8 cellular contexts compared by ENCODE assay signal in genomic region chr11:73140213-73141030, GRCh38. TPM values are rescaled to one million over a fixed set of nuclear protein-coding genes. Genes with fewer than 3 reads are reported as not detected.
DNase-seq lines count a peak whose midpoint lies in the region; ATAC-seq and TF ChIP-seq lines count a peak whose summit lies in the region.

No MANE protein-coding gene starts in this region.

- no peak for ATAC-seq in HCT116
- ATAC-seq in HG03139 (IDR thresholded peaks at IDR 0.05; ENCODE audit: unreplicated experiment) = no peak
- no peak for ATAC-seq in GM21360 (IDR thresholded peaks at IDR 0.05; ENCODE audit: unreplicated experiment)

- no peaks in the 10 kb centered on the region for H3K9me2 ChIP-seq in HCT116 (ENCODE audit: insufficient read depth)
- no peaks in the 10 kb centered on the region for H3K9me2 ChIP-seq in SU-DHL-6 (replicated peaks; ENCODE audit: insufficient read depth, low read length)

- no peak for TF ChIP-seq POLR2A in HCT116 (IDR thresholded peaks at IDR 0.05; ENCODE audit: borderline replicate concordance, extremely low read depth, insufficient read depth, insufficient read length)

- peak overlapping the region; percentile 83 to 96 (median 95) for H3K9ac ChIP-seq in BLaER1 treated with 17β-estradiol and CSF1 and Interleukin-3, amounts not matched to agents 10 nM and 100 nM
- H3K9ac ChIP-seq in HCT116 (ENCODE audit: low read length) = peak overlapping the region; percentile 72
- H3K9ac ChIP-seq in SU-DHL-6 (ENCODE audit: low read length) = peak overlapping the region; percentile 96
- peak overlapping the region; percentile 83 for H3K9ac ChIP-seq in endocrine pancreas (ENCODE audit: control insufficient read depth, insufficient read depth, low read length)
- peak overlapping the region; percentile 64 for H3K9ac ChIP-seq in mucosa of stomach (ENCODE audit: low read length)

- TSS peak; percentile 31 for BruUV-seq in HCT116 (replicated peaks; lab: Mats Ljungman, UMichigan)

- H4K20me1 ChIP-seq in BLaER1 treated with 17β-estradiol and CSF1 and Interleukin-3, amounts not matched to agents 10 nM and 100 nM = peaks cover 0 to 60% (median 21%) of the 10 kb centered on the region in 11 experiments; a peak in 15 of 22 replicates
- no peaks in the 10 kb centered on the region for H4K20me1 ChIP-seq in HCT116 (ENCODE audit: insufficient read depth)
- H4K20me1 ChIP-seq in SU-DHL-6 (ENCODE audit: low read depth, low read length) = no peaks in the 10 kb centered on the region; the same call in 1 of the 2 replicates

- CTCF ChIA-PET in HCT116 (lab: Charles Lee) = no interaction called here

- H3K9me3 ChIP-seq in BLaER1 treated with 17β-estradiol and CSF1 and Interleukin-3, amounts not matched to agents 10 nM and 100 nM (replicated peaks in 1 of 11) = no peaks in the 10 kb centered on the region
- H3K9me3 ChIP-seq in HCT116 (ENCODE audit: control insufficient read depth in 1 of 2, insufficient read depth in 1 of 2, low read depth in 1 of 2, low read length in 2 of 2) (no peaks in the 10 kb centered on the region), SU-DHL-6 (ENCODE audit: insufficient read depth, low read length) (no peaks in the 10 kb centered on the region), endocrine pancreas (ENCODE audit: control insufficient read depth, low read length) (no peaks in the 10 kb centered on the region), mucosa of stomach (ENCODE audit: control insufficient read depth, low read length) (no peaks in the 10 kb centered on the region)

- RAD21 ChIA-PET in HCT116 (lab: Charles Lee; ENCODE audit: low non-redundant PET in 1 of 2, low total read pairs in 2 of 2, uncharacterized antibody in 2 of 2, unreplicated experiment in 2 of 2) = no interaction called here

- H3K79me2 ChIP-seq in HCT116 (ENCODE audit: insufficient read depth, low read length) (peaks cover 14% of the 10 kb centered on the region), SU-DHL-6 (ENCODE audit: insufficient read depth, low read length) (peaks cover 64% of the 10 kb centered on the region)

- peaks cover 21 to 47% (median 28%) of the 10 kb centered on the region in 11 experiments; a peak in 21 of 22 replicates for H3K36me3 ChIP-seq in BLaER1 treated with 17β-estradiol and CSF1 and Interleukin-3, amounts not matched to agents 10 nM and 100 nM
- H3K36me3 ChIP-seq in HCT116 (ENCODE audit: control insufficient read depth in 1 of 2, insufficient read depth in 2 of 2, low read length in 2 of 2) (no peaks in the 10 kb centered on the region), SU-DHL-6 (ENCODE audit: low read length) (peaks cover 37% of the 10 kb centered on the region), endocrine pancreas (ENCODE audit: control insufficient read depth, insufficient read depth, low read length) (no peaks in the 10 kb centered on the region), mucosa of stomach (ENCODE audit: control insufficient read depth, insufficient read depth, low read length) (no peaks in the 10 kb centered on the region)

- DNase-seq in HCT116 (ENCODE audit: low read depth, low spot score) = no peak
- no peak for DNase-seq in NCI-H1436 (lab: John Stamatoyannopoulos, UW)

- H3F3A ChIP-seq in SU-DHL-6 (ENCODE audit: insufficient read depth) = peaks cover 56% of the 10 kb centered on the region

- peak overlapping the region; percentile 86 to 96 (median 94) for H3K27ac ChIP-seq in BLaER1 treated with 17β-estradiol and CSF1 and Interleukin-3, amounts not matched to agents 10 nM and 100 nM
- H3K27ac ChIP-seq in HCT116 (ENCODE audit: low read depth, low read length) (no peak overlapping the region; the same call in 1 of the 2 replicates), SU-DHL-6 (ENCODE audit: low read depth, low read length) (peak overlapping the region; percentile 95)

- H2AFZ ChIP-seq in HCT116 (ENCODE audit: low read depth, low read length, poor library complexity, severe bottlenecking) = no peak overlapping the region
- no peak overlapping the region for H2AFZ ChIP-seq in SU-DHL-6 (ENCODE audit: low read depth, low read length, severe bottlenecking)

- POLR2A ChIA-PET in HCT116 (lab: Charles Lee) = no interaction called here

- H3K27me3 ChIP-seq in BLaER1 treated with 17β-estradiol and CSF1 and Interleukin-3, amounts not matched to agents 10 nM and 100 nM = no peaks in the 10 kb centered on the region
- H3K27me3 ChIP-seq in HCT116 (ENCODE audit: insufficient read depth, low read length) (no peaks in the 10 kb centered on the region), SU-DHL-6 (ENCODE audit: low read length) (no peaks in the 10 kb centered on the region), endocrine pancreas (ENCODE audit: control insufficient read depth, insufficient read depth, low read length) (no peaks in the 10 kb centered on the region), mucosa of stomach (ENCODE audit: control insufficient read depth, insufficient read depth, low read length) (no peaks in the 10 kb centered on the region)

- H3K4me3 ChIP-seq in BLaER1 treated with 17β-estradiol and CSF1 and Interleukin-3, amounts not matched to agents 10 nM and 100 nM = peak overlapping the region; percentile 76 to 99 (median 92)
- H3K4me3 ChIP-seq in HCT116 (replicated peaks in 1 of 2; ENCODE audit: low read depth in 1 of 2, low read length in 2 of 2) = peak overlapping the region; percentile 84 to 86
- H3K4me3 ChIP-seq in SU-DHL-6 (ENCODE audit: insufficient read depth, low read length, poor library complexity, severe bottlenecking) = peak overlapping the region; percentile 76
- H3K4me3 ChIP-seq in endocrine pancreas (ENCODE audit: control insufficient read depth, insufficient read depth, low read length) = peak overlapping the region; percentile 49
- H3K4me3 ChIP-seq in mucosa of stomach (ENCODE audit: low read length) = peak overlapping the region; percentile 77

- TF ChIP-seq RAD21 in HCT116 (IDR thresholded peaks at IDR 0.05; ENCODE audit: low read depth) = no peak

- H3K4me1 ChIP-seq in BLaER1 treated with 17β-estradiol and CSF1 and Interleukin-3, amounts not matched to agents 10 nM and 100 nM = peaks cover 51 to 70% (median 64%) of the 10 kb centered on the region in 10 experiments
- H3K4me1 ChIP-seq in HCT116 (ENCODE audit: control insufficient read depth in 1 of 2, insufficient read depth in 2 of 2, low read length in 2 of 2) = peaks cover 8 to 22% of the 10 kb centered on the region in 2 experiments; a peak in 3 of 4 replicates
- H3K4me1 ChIP-seq in endocrine pancreas (ENCODE audit: control insufficient read depth, insufficient read depth, low read length) = peaks cover 9% of the 10 kb centered on the region
- H3K4me1 ChIP-seq in mucosa of stomach (ENCODE audit: control insufficient read depth, insufficient read depth, low read length) = peaks cover 29% of the 10 kb centered on the region

- peak overlapping the region; percentile 77 to 97 (median 88) for H3K4me2 ChIP-seq in BLaER1 treated with 17β-estradiol and CSF1 and Interleukin-3, amounts not matched to agents 10 nM and 100 nM
- peak overlapping the region; percentile 97 for H3K4me2 ChIP-seq in HCT116 (ENCODE audit: low read length)
- H3K4me2 ChIP-seq in SU-DHL-6 (ENCODE audit: low read depth, low read length, poor library complexity, severe bottlenecking) = peak overlapping the region; percentile 93

- intact Hi-C loops in HCT116 (cut with micrococcal nuclease) = no loop called here

- TF ChIP-seq CTCF in HCT116 (IDR thresholded peaks at IDR 0.05 in 2 of 3, conservative IDR thresholded peaks at IDR 0.05 in 1 of 3; ENCODE audit: borderline replicate concordance in 1 of 3, insufficient read depth in 1 of 3, low read depth in 2 of 3, low read length in 2 of 3) (no peak), SU-DHL-6 (IDR thresholded peaks at IDR 0.05; ENCODE audit: insufficient read depth, low read length, poor library complexity, severe bottlenecking) (no peak)

TF ChIP-seq in HCT116, 20 proteins besides CTCF, POLR2A, EP300 and RAD21 (continues in another document):
- TF ChIP-seq EGR1 (IDR thresholded peaks at IDR 0.05; ENCODE audit: low read depth) (no peak), SP1 (IDR thresholded peaks at IDR 0.05; ENCODE audit: low read depth) (no peak), CBX3 (IDR thresholded peaks at IDR 0.05; ENCODE audit: low read depth) (no peak), ZFX (IDR thresholded peaks at IDR 0.05) (no peak), CEBPB (IDR thresholded peaks at IDR 0.05; ENCODE audit: low read depth) (no peak), REST (IDR thresholded peaks at IDR 0.05; ENCODE audit: low read depth) (no peak), ELF1 (IDR thresholded peaks at IDR 0.05; ENCODE audit: borderline replicate concordance, low read depth) (no peak), ATF3 (IDR thresholded peaks at IDR 0.05) (no peak), SIN3A (IDR thresholded peaks at IDR 0.05; ENCODE audit: low read depth) (no peak), EZH2 (IDR thresholded peaks at IDR 0.05) (no peak), TCF7L2 (IDR thresholded peaks at IDR 0.05; ENCODE audit: borderline replicate concordance, extremely low read depth, insufficient read depth, insufficient read length) (no peak)

RNA-seq across cellular contexts. Expression of gene FCHSD2, which starts 1.7 kb away (rescaled TPM):
- total RNA-seq in HCT116 (2021; ENCODE audit: unreplicated experiment) = 15.0 TPM
- polyA plus RNA-seq in HCT116 (2012) = 5.5 and 6.7 TPM in 2 replicates
